1 cellular context compared by ENCODE assay signal in the genomic region with DNA sequence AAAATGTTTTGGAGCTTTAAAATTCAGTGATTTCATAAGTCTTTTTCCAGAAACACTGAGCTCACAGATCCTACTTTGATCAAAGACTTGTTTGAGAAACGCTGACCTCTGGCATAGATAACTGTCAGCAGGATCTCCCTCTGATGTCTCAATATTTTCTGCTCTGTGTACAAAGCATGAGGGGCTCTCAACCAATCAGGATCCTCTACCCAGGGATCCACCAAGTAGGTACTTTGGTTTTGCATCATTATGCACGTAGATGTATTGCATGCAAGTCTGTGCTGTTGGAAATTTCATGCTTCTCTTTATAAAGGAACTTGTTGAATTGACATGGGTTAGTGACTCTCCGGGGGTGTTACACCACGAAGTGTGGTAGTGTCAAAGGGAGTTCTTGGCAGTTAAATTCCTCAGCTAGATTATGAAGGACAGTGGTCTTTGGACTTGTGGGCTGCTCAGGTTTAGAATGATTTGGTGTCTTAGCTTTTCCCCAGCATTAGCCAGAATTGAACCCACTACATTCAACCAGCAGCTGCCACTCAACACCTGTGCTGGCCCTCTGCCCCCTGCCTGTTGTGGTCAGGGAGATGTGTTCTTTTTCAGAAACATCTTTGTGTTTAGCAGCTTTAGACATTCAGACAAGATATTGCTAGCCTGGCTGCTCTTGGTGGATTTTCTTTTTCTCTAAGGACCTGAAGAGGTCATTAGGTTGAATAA.
TF ChIP-seq lines count a peak whose summit lies in the region.

No MANE protein-coding gene starts in this region.

TF ChIP-seq in HepG2, 621 proteins besides CTCF, POLR2A, EP300 and RAD21 (continued from another document and continues in another):
- TF ChIP-seq, protein P1, sequence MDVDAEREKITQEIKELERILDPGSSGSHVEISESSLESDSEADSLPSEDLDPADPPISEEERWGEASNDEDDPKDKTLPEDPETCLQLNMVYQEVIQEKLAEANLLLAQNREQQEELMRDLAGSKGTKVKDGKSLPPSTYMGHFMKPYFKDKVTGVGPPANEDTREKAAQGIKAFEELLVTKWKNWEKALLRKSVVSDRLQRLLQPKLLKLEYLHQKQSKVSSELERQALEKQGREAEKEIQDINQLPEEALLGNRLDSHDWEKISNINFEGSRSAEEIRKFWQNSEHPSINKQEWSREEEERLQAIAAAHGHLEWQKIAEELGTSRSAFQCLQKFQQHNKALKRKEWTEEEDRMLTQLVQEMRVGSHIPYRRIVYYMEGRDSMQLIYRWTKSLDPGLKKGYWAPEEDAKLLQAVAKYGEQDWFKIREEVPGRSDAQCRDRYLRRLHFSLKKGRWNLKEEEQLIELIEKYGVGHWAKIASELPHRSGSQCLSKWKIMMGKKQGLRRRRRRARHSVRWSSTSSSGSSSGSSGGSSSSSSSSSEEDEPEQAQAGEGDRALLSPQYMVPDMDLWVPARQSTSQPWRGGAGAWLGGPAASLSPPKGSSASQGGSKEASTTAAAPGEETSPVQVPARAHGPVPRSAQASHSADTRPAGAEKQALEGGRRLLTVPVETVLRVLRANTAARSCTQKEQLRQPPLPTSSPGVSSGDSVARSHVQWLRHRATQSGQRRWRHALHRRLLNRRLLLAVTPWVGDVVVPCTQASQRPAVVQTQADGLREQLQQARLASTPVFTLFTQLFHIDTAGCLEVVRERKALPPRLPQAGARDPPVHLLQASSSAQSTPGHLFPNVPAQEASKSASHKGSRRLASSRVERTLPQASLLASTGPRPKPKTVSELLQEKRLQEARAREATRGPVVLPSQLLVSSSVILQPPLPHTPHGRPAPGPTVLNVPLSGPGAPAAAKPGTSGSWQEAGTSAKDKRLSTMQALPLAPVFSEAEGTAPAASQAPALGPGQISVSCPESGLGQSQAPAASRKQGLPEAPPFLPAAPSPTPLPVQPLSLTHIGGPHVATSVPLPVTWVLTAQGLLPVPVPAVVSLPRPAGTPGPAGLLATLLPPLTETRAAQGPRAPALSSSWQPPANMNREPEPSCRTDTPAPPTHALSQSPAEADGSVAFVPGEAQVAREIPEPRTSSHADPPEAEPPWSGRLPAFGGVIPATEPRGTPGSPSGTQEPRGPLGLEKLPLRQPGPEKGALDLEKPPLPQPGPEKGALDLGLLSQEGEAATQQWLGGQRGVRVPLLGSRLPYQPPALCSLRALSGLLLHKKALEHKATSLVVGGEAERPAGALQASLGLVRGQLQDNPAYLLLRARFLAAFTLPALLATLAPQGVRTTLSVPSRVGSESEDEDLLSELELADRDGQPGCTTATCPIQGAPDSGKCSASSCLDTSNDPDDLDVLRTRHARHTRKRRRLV (CRISPR knock-in tag; IDR thresholded peaks at IDR 0.05) = no peak
- TF ChIP-seq ZNF3 (CRISPR knock-in tag; IDR thresholded peaks at IDR 0.05) (no peak), ZNF879 (CRISPR knock-in tag; IDR thresholded peaks at IDR 0.05) (no peak), SIX4 (CRISPR knock-in tag; IDR thresholded peaks at IDR 0.05) (no peak), GFI1 (CRISPR knock-in tag; IDR thresholded peaks at IDR 0.05; ENCODE audit: borderline replicate concordance) (0 out of 2 replicates have a peak, but pooled peaks have one; percentile 63), KDM6A (CRISPR knock-in tag; IDR thresholded peaks at IDR 0.05; ENCODE audit: low read depth) (peak; percentile 45; the same call in 1 of the 2 replicates), ZBTB8A (CRISPR knock-in tag; IDR thresholded peaks at IDR 0.05; ENCODE audit: borderline replicate concordance, low read depth) (no peak), BCL6 (CRISPR knock-in tag; IDR thresholded peaks at IDR 0.05) (peak; percentile 62), ZBTB7B (CRISPR knock-in tag; IDR thresholded peaks at IDR 0.05) (peak; percentile 37; the same call in 1 of the 2 replicates), GLI4 (CRISPR knock-in tag; IDR thresholded peaks at IDR 0.05; ENCODE audit: borderline replicate concordance) (no peak), HMGA1 (CRISPR knock-in tag; conservative IDR thresholded peaks at IDR 0.05) (no peak), SMAD3 (CRISPR knock-in tag; IDR thresholded peaks at IDR 0.05) (no peak), HDAC1 (CRISPR knock-in tag; IDR thresholded peaks at IDR 0.05) (no peak; the same call in 1 of the 2 replicates), SP2 (CRISPR knock-in tag; IDR thresholded peaks at IDR 0.05) (no peak), MTF2 (CRISPR knock-in tag; IDR thresholded peaks at IDR 0.05; ENCODE audit: borderline replicate concordance) (no peak), HMG20A (CRISPR knock-in tag; IDR thresholded peaks at IDR 0.05; ENCODE audit: borderline replicate concordance) (peak; percentile 53; the same call in 1 of the 2 replicates), MIER3 (CRISPR knock-in tag; IDR thresholded peaks at IDR 0.05; ENCODE audit: borderline replicate concordance) (no peak; the same call in 1 of the 2 replicates), ZFP1 (CRISPR knock-in tag; IDR thresholded peaks at IDR 0.05) (no peak), ZNF18 (CRISPR knock-in tag; IDR thresholded peaks at IDR 0.05; ENCODE audit: insufficient replicate concordance) (no peak), ZNF569 (CRISPR knock-in tag; IDR thresholded peaks at IDR 0.05; ENCODE audit: borderline replicate concordance) (no peak), ZZZ3 (CRISPR knock-in tag; IDR thresholded peaks at IDR 0.05; ENCODE audit: borderline replicate concordance) (no peak), POLR2AphosphoS2 (IDR thresholded peaks at IDR 0.05; ENCODE audit: low read depth, low read length) (no peak), RFX5 (IDR thresholded peaks at IDR 0.05; ENCODE audit: low read depth, low read length) (no peak), NFKB2 (CRISPR knock-in tag; IDR thresholded peaks at IDR 0.05; ENCODE audit: borderline replicate concordance) (no peak), ZNF264 (CRISPR knock-in tag; IDR thresholded peaks at IDR 0.05) (no peak), ZNF432 (CRISPR knock-in tag; IDR thresholded peaks at IDR 0.05; ENCODE audit: borderline replicate concordance) (no peak), HCFC1 (IDR thresholded peaks at IDR 0.05; ENCODE audit: low read depth, low read length) (no peak), PHB2 (IDR thresholded peaks at IDR 0.05; ENCODE audit: partially characterized antibody) (no peak), BRD4 (CRISPR knock-in tag; IDR thresholded peaks at IDR 0.05) (no peak), ZGPAT (CRISPR knock-in tag; IDR thresholded peaks at IDR 0.05) (peak; percentile 62; the same call in 1 of the 2 replicates), RBAK (CRISPR knock-in tag; IDR thresholded peaks at IDR 0.05) (no peak), ARID3A (IDR thresholded peaks at IDR 0.05; ENCODE audit: low read depth, low read length) (no peak), ZNF251 (CRISPR knock-in tag; IDR thresholded peaks at IDR 0.05) (no peak), MLX (CRISPR knock-in tag; IDR thresholded peaks at IDR 0.05) (no peak), MIXL1 (CRISPR knock-in tag; IDR thresholded peaks at IDR 0.05) (0 out of 2 replicates have a peak, but pooled peaks have one; percentile 22), ZNF382 (CRISPR knock-in tag; IDR thresholded peaks at IDR 0.05; ENCODE audit: borderline replicate concordance) (no peak), TEAD2 (CRISPR knock-in tag; IDR thresholded peaks at IDR 0.05) (no peak), XBP1 (CRISPR knock-in tag; IDR thresholded peaks at IDR 0.05) (no peak), MYPOP (CRISPR knock-in tag; IDR thresholded peaks at IDR 0.05) (no peak), ATF7-NPFF (CRISPR knock-in tag; IDR thresholded peaks at IDR 0.05; ENCODE audit: low read depth) (no peak), TEAD3 (CRISPR knock-in tag; optimal IDR thresholded peaks at IDR 0.05; ENCODE audit: borderline replicate concordance) (peak; percentile 15), JARID2 (CRISPR knock-in tag; IDR thresholded peaks at IDR 0.05; ENCODE audit: insufficient replicate concordance) (no peak), KLF16 (CRISPR knock-in tag; IDR thresholded peaks at IDR 0.05) (no peak), WIZ (CRISPR knock-in tag; IDR thresholded peaks at IDR 0.05) (no peak), HNRNPH1 (optimal IDR thresholded peaks at IDR 0.05; ENCODE audit: low read depth, low read length) (no peak), ZSCAN22 (CRISPR knock-in tag; IDR thresholded peaks at IDR 0.05) (no peak), ZNF142 (CRISPR knock-in tag; IDR thresholded peaks at IDR 0.05) (no peak)
- TF ChIP-seq, protein P2, sequence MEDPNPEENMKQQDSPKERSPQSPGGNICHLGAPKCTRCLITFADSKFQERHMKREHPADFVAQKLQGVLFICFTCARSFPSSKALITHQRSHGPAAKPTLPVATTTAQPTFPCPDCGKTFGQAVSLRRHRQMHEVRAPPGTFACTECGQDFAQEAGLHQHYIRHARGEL (CRISPR knock-in tag; IDR thresholded peaks at IDR 0.05) = no peak
